17 cellular contexts compared by ENCODE assay signal in the genomic region with DNA sequence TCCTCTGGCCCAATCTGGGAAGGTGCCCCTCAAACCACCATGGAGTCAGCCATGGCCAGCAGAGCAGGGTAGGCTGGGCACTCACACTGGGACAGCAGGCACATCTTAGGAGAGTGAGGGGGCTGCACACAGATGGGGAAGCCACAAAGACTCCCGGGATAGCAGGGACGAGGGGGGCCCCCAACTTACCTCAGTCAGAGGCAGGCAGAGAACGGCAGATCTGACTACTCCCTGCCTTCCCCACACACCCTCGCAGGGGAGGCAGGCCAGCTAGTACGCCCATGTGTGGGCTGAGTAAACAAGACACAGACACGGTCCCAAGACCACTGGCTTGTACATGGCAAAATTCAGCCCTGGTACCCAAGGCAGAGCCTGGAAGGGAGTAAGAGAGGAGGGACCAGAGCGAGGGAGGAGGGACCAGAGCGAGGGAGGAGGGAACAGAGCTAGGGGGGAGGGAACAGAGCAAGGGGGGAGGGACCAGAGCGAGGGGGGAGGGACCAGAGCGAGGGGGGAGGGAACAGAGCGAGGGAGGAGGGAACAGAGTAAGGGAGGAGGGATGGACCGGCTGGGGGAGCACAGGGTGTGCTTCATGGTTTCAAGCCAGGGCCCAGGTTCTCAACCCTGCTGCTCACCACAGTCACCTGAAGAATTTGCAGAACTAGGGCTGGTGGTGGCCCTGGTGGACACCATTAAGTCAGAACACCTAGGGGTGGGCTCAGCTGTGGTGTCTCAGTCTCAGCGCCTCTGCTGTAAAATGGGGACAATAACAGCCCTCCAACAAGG.
"Had no signal": no experiment of that assay in that cellular context is flagged by ENCODE, and none has a peak within 500 bp of the region (broad histone marks: within the 10 kb centered on the region; RNA-seq: fewer than 3 reads in every experiment).

No MANE protein-coding gene starts in this region.

- ATAC-seq: gastrocnemius medialis; left lobe of liver; mucosa of descending colon; naive thymus-derived CD8-positive, alpha-beta T cell; right cardiac atrium had no signal

- FAIRE-seq: endometrium, small intestine had no signal

- H3K27ac ChIP-seq: dorsolateral prefrontal cortex, gastrocnemius medialis, heart right ventricle, ovary had no signal

- H3K4me3 ChIP-seq: dorsolateral prefrontal cortex, gastrocnemius medialis, heart right ventricle, mucosa of descending colon, ovary had no signal

- H3K36me3 ChIP-seq: gastrocnemius medialis, heart right ventricle, ovary had no signal

- H3K27me3 ChIP-seq: gastrocnemius medialis, ovary had no signal

- H3K4me1 ChIP-seq: gastrocnemius medialis had no signal

- H3K9me3 ChIP-seq: gastrocnemius medialis, mucosa of descending colon, ovary had no signal

- DNase-seq: cortex of kidney; dorsolateral prefrontal cortex; effector CD8-positive, alpha-beta T cell; gastrocnemius medialis; heart right ventricle; islet precursor cell; mammary epithelial cell; mucosa of descending colon; naive thymus-derived CD8-positive, alpha-beta T cell; ovary; right cardiac atrium; small intestine; stimulated activated CD4-positive, alpha-beta T cell treated with anti-CD3 and anti-CD28 coated beads, Interleukin-2, amount 100 ng/mL, for 48 hours; stimulated activated naive CD4-positive, alpha-beta T cell treated with Interleukin-2 at 50 U/mL for 16 hours; trophoblast cell had no signal
